8 cellular contexts compared by ENCODE assay signal in genomic region chr3:41961750-41962679, GRCh38. TPM values are rescaled to one million over a fixed set of nuclear protein-coding genes. Genes with fewer than 3 reads are reported as not detected.
DNase-seq lines count a peak whose midpoint lies in the region; ATAC-seq and TF ChIP-seq lines count a peak whose summit lies in the region.

ULK4 (minus strand) TSS chr3:41962103; CDS start chr3:41954759, 7,344 bp downstream.

- H3K36me3 ChIP-seq in liver (ENCODE audit: control insufficient read depth in 4 of 4, insufficient read depth in 3 of 4, low read depth in 1 of 4, low read length in 3 of 4) = no peaks in the 10 kb centered on the region

- no peaks in the 10 kb centered on the region for H3K27me3 ChIP-seq in liver (ENCODE audit: control insufficient read depth in 4 of 4, insufficient read depth in 4 of 4, low read length in 3 of 4)

- TF ChIP-seq RAD21 in liver (IDR thresholded peaks at IDR 0.05) = peak; percentile 58 to 61

- WGBS in liver = under 1% methylated on average over 58 of the region's 58 CpGs

- H3K9me3 ChIP-seq in liver (ENCODE audit: control insufficient read depth in 4 of 4, low read length in 3 of 4) = no peaks in the 10 kb centered on the region

- peak; percentile 94 for ATAC-seq in GM19395 (IDR thresholded peaks at IDR 0.05; ENCODE audit: unreplicated experiment)
- ATAC-seq in HG03565 (IDR thresholded peaks at IDR 0.05; ENCODE audit: unreplicated experiment) = peak; percentile 93

- no peak for TF ChIP-seq CTCF in C4-2B (conservative IDR thresholded peaks at IDR 0.05)
- no peak for TF ChIP-seq CTCF in liver (IDR thresholded peaks at IDR 0.05; ENCODE audit: low read depth, low read length, missing input control)

- peak within 1 kb of the TSS; percentile 38 for H3K27ac ChIP-seq in C4-2B
- H3K27ac ChIP-seq in liver (ENCODE audit: low read depth in 1 of 2, low read length in 2 of 2) = peak within 1 kb of the TSS; percentile 58 to 83

- H3K9ac ChIP-seq in liver (ENCODE audit: low read depth in 1 of 2, low read length in 2 of 2) = peak within 1 kb of the TSS; percentile 54 to 62

- H3K4me3 ChIP-seq in liver (ENCODE audit: low read depth in 1 of 3, low read length in 3 of 3) = peak within 1 kb of the TSS; percentile 61 to 79 (median 78)

- H3K4me1 ChIP-seq in liver (ENCODE audit: control insufficient read depth in 4 of 4, insufficient read depth in 4 of 4, low read length in 3 of 4) = peaks cover 3 to 7% (median 6%) of the 10 kb centered on the region in 4 donors

- peak; percentile 91 for DNase-seq in NCI-H774 (lab: John Stamatoyannopoulos, UW)
- peak; percentile 91 to 94 for DNase-seq in activated CD4-positive, alpha-beta T cell treated with anti-CD3 and anti-CD28 coated beads, Interleukin-2, amount 50 U/mL, for 48 hours
- peak; percentile 100 for DNase-seq in dermis microvascular lymphatic vessel endothelial cell (ENCODE audit: low read depth in 2 of 2)
- DNase-seq in stimulated activated CD4-positive, alpha-beta T cell treated with anti-CD3 and anti-CD28 coated beads, Interleukin-4, amount 100 ng/mL, for 24 hours = peak; percentile 96

TF ChIP-seq in liver, 16 proteins besides CTCF, POLR2A, EP300 and RAD21:
- TF ChIP-seq GABPA (IDR thresholded peaks at IDR 0.05 in 1 of 2, conservative IDR thresholded peaks at IDR 0.05 in 1 of 2) (peak; percentile 89 to 97), HNF4A (conservative IDR thresholded peaks at IDR 0.05) (peak; percentile 92 to 94), MAX (IDR thresholded peaks at IDR 0.05) (peak; percentile 99), YY1 (IDR thresholded peaks at IDR 0.05) (peak; percentile 85), ZBTB33 (IDR thresholded peaks at IDR 0.05) (peak; percentile 42), ATF3 (IDR thresholded peaks at IDR 0.05) (peak; percentile 24), SP1 (IDR thresholded peaks at IDR 0.05) (peak; percentile 91), FOXA1 (IDR thresholded peaks at IDR 0.05) (no peak), EGR1 (IDR thresholded peaks at IDR 0.05; ENCODE audit: low read depth in 2 of 2) (peak; percentile 83 to 92), HNF4G (IDR thresholded peaks at IDR 0.05) (no peak), NR2F2 (IDR thresholded peaks at IDR 0.05) (peak; percentile 70), RXRA (IDR thresholded peaks at IDR 0.05) (peak; percentile 75 to 77), TAF1 (conservative IDR thresholded peaks at IDR 0.05) (no peak), JUND (IDR thresholded peaks at IDR 0.05) (peak; percentile 80 to 88), REST (IDR thresholded peaks at IDR 0.05) (peak; percentile 70), FOXA2 (IDR thresholded peaks at IDR 0.05) (no peak)
TF ChIP-seq in liver: peak in this region for 12.

RNA-seq across cellular contexts. Expression of gene ULK4, which starts in this region (rescaled TPM):
- 5.8 and 7.2 TPM in 2 replicates for total RNA-seq in dermis microvascular lymphatic vessel endothelial cell
- total RNA-seq in liver = 10 to 100 TPM in 1 of 2 donors, 1 to 10 TPM in 1; 4.7 to 11.5 TPM
- polyA plus RNA-seq in liver = 1 to 10 TPM; 1.1 to 1.7 TPM

Comparison
In these comparisons a context has a peak if more than half of its experiments do, and no peak if none do; other contexts are left out.
1. Peak in every context shown above with its lines: DNase-seq, ATAC-seq, H3K4me3 ChIP-seq and H3K27ac ChIP-seq.